1 cellular context compared by ENCODE assay signal in the genomic region with DNA sequence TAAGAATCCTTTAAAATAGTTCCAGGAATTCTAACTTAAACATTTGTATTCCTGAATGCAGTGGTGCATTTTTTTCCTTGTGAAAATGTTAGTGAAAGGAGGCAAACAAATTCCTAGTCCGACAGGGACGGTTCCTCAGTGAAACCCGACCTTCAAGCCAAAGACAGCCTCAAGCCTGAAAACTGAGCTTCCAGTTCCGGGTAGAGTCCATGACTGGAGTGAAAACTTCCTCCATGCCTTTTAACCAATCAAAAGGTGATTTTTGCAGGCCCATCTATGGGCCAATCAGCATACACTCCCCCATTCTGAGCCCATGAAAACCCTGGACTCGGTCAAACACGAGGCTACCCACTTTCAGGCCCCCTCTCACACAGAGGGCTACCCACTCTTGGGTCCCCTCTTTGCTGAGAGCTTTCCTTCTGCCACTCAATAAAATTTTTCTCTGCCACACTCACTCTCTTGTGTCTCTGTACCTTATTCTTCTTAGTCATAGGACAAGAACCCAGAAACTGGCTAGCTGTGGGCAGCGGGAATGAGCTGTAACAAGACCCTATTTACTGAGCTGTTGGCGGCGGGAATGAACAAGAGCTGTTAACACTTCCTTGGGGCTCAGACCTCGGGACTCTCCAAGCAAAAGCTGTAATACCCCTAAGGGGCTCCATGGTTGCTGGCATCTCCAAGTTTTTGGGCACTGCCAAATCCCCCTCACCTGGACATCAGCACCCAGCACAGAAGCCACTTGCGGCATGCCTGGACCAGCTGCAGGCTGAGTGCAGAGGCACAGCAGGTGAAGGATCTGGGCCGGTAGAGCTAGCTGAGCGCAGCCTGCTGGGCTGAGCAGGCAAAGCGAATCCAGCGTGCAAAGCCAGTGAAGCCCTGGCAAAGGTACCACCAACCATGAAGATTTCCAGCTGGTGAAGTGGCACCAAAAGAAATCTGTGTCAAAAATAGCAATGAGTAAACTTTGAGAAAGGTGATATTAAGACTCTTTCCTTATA.
TF ChIP-seq lines count a peak whose summit lies in the region.

No MANE protein-coding gene starts in this region.

TF ChIP-seq in GM23338, 12 proteins besides CTCF, POLR2A, EP300 and RAD21:
- no peak for TF ChIP-seq ZNF331 (CRISPR knock-in tag; IDR thresholded peaks at IDR 0.05; ENCODE audit: low read depth)
- no peak for TF ChIP-seq ZNF114 (CRISPR knock-in tag; IDR thresholded peaks at IDR 0.05)
TF ChIP-seq in GM23338: peak in this region for 0.
